ENCODE assay signal across 11 cellular contexts in the genomic region with DNA sequence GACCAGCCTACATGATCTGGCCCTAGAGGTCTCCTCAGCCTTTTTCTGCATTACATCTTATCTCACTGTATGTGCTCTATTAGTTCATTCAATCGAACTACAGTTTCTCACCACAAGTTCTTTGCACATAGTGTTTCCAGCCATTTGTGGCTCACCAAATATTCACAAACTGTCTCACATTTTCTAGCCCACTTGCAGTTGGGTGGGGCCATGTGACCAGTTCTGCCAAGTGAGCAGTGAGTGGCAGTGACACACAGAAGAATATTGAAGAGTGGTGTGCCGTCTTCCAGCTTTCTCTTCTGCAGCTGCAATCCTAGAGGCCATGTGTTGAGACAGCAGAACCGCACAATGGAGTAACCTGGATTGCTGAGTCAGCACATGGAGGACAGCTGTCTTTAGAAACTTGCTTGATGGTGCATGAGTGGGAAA.
DNase-seq lines count a peak whose midpoint lies in the region; ATAC-seq and TF ChIP-seq lines count a peak whose summit lies in the region.
"Had no signal": no experiment of that assay in that cellular context is flagged by ENCODE, and none has a peak within 500 bp of the region (broad histone marks: within the 10 kb centered on the region; RNA-seq: fewer than 3 reads in every experiment).

No MANE protein-coding gene starts in this region.

- peaks cover 23% of the 10 kb centered on the region for H3K4me1 Mint-ChIP-seq in type B pancreatic cell (ENCODE audit: unreplicated experiment)
- H3K4me1 Mint-ChIP-seq: stimulated activated naive B cell treated with anti-CD40 and anti-IgM and Interleukin-4, amounts not matched to agents 10 μg/mL and 1 μg/mL and 100 μg/mL, for 72 hours had no signal

- 71% methylated on average over 3 of the region's 3 CpGs for WGBS in hepatocyte (ENCODE audit: low lambda C conversion rate, missing lambda C conversion rate)

- H3K27me3 Mint-ChIP-seq in type B pancreatic cell = no peaks in the 10 kb centered on the region

- H4K20me1 ChIP-seq in hepatocyte (ENCODE audit: insufficient read depth, poor library complexity, severe bottlenecking) = no peaks in the 10 kb centered on the region

- H3K4me3 ChIP-seq in left ventricle myocardium inferior (no peak overlapping the region), hepatocyte (no peak overlapping the region)

- DNase-seq in left cardiac atrium (no peak), left ventricle myocardium inferior (no peak), MV-4-11 (lab: John Stamatoyannopoulos, UW) (peak; percentile 20), hepatocyte (ENCODE audit: low spot score) (peak; percentile 15), type B pancreatic cell (ENCODE audit: extremely low spot score, unreplicated experiment) (no peak), erythroblast (lab: John Stamatoyannopoulos, UW) (no peak)
- DNase-seq: Caco-2; NCI-H2029 treated with DMSO at 0.1 percent for 48 hours; stimulated activated naive B cell treated with anti-CD40 and anti-IgM and Interleukin-4, amounts not matched to agents 10 μg/mL and 1 μg/mL and 100 μg/mL, for 72 hours had no signal

- no peaks in the 10 kb centered on the region for H3K4me1 ChIP-seq in left ventricle myocardium inferior
- H3K4me1 ChIP-seq in hepatocyte (ENCODE audit: insufficient read depth) = peaks cover 23% of the 10 kb centered on the region

- no peak for TF ChIP-seq POLR2A in erythroblast (IDR thresholded peaks at IDR 0.05; ENCODE audit: low read length)

- ATAC-seq in left cardiac atrium = peak; percentile 27 to 49
- no peak for ATAC-seq in HG03139 (IDR thresholded peaks at IDR 0.05; ENCODE audit: unreplicated experiment)
- no peak for ATAC-seq in HG02678 (IDR thresholded peaks at IDR 0.05; ENCODE audit: unreplicated experiment)

- intact Hi-C loops in left cardiac atrium (cut with DNase I) = no loop called here
- intact Hi-C loops in left ventricle myocardium inferior (cut with micrococcal nuclease) = no loop called here

- no peaks in the 10 kb centered on the region for H3K36me3 ChIP-seq in left ventricle myocardium inferior
- H3K36me3 ChIP-seq in hepatocyte (replicated peaks; ENCODE audit: insufficient read depth, low read depth) = no peaks in the 10 kb centered on the region

- no peak overlapping the region for H3K27ac Mint-ChIP-seq in type B pancreatic cell
- H3K27ac Mint-ChIP-seq: stimulated activated naive B cell treated with anti-CD40 and anti-IgM and Interleukin-4, amounts not matched to agents 10 μg/mL and 1 μg/mL and 100 μg/mL, for 72 hours had no signal

- TF ChIP-seq CTCF in left ventricle myocardium inferior (IDR thresholded peaks at IDR 0.05; ENCODE audit: borderline replicate concordance) (no peak), hepatocyte (IDR thresholded peaks at IDR 0.05; ENCODE audit: poor library complexity) (no peak), type B pancreatic cell (conservative IDR thresholded peaks at IDR 0.05) (no peak)

- H3K4me3 Mint-ChIP-seq in type B pancreatic cell = peak overlapping the region; percentile 3
- H3K4me3 Mint-ChIP-seq: stimulated activated naive B cell treated with anti-CD40 and anti-IgM and Interleukin-4, amounts not matched to agents 10 μg/mL and 1 μg/mL and 100 μg/mL, for 72 hours had no signal

- H3K27me3 ChIP-seq in left ventricle myocardium inferior (ENCODE audit: low read depth) (peaks cover 8% of the 10 kb centered on the region), hepatocyte (no peaks in the 10 kb centered on the region)

- H3K9me2 ChIP-seq in hepatocyte (replicated peaks; ENCODE audit: insufficient read depth) = no peaks in the 10 kb centered on the region

- no peak overlapping the region for H2AFZ ChIP-seq in hepatocyte

- no peak overlapping the region for H3K27ac ChIP-seq in left ventricle myocardium inferior (replicated peaks)
- H3K27ac ChIP-seq in hepatocyte = no peak overlapping the region

- no peaks in the 10 kb centered on the region for H3K79me2 ChIP-seq in hepatocyte

- H3K36me3 Mint-ChIP-seq in type B pancreatic cell = no peaks in the 10 kb centered on the region
- H3K36me3 Mint-ChIP-seq: stimulated activated naive B cell treated with anti-CD40 and anti-IgM and Interleukin-4, amounts not matched to agents 10 μg/mL and 1 μg/mL and 100 μg/mL, for 72 hours had no signal

- no peaks in the 10 kb centered on the region for H3K9me3 ChIP-seq in left ventricle myocardium inferior (replicated peaks)
- no peaks in the 10 kb centered on the region for H3K9me3 ChIP-seq in hepatocyte (ENCODE audit: low read depth)
- H3K9me3 ChIP-seq: Caco-2 had no signal

- H3K4me2 ChIP-seq in hepatocyte = no peak overlapping the region

- H3K9me3 Mint-ChIP-seq in type B pancreatic cell = peaks cover 6% of the 10 kb centered on the region

Comparison
In these comparisons a context has a peak if more than half of its experiments do, and no peak if none do; other contexts are left out.
1. ATAC-seq: peak in left cardiac atrium (2 of 2); none in HG03139 (single experiment) and HG02678 (single experiment).
2. DNase-seq: peak in MV-4-11 (single experiment) and hepatocyte (single experiment); none in left cardiac atrium (single experiment), left ventricle myocardium inferior (single experiment), type B pancreatic cell (single experiment) and erythroblast (0 of 2).